1 cellular context compared by ENCODE assay signal in the genomic region with DNA sequence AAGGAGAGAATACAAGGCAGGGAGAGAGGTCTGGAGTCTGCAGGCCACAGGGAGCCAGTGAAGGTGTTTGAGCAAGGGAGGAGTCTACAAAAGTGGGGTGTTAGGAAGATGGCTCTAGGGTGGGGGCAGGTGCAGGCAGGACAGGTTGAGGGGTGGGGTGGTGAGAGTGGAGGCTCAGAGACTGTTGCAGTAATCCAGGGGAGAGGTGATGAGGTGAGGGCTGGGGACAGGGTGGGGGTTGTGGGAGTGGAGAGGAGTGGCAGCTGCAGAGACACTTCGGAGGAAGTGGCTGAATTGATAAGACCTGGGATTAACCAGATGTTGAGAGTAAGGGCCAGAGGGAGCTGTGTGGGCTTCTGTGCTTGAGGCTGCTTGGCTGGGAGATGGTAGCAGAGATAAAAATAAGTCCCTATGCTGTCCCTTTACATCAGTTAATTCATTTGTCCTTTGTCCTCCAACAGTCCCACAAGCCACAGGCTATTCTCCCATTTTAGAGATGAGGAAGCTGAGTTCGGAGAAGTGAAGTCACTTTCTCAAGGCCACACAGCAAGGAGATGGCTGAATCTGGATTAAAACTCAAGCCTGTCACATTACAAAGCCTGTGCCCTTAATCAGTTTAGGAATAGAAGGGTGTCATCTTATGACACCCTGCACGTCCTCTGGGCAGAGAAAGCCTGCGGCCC.
TF ChIP-seq lines count a peak whose summit lies in the region.

No MANE protein-coding gene starts in this region.

TF ChIP-seq in H1, 55 proteins besides CTCF, POLR2A, EP300 and RAD21:
- TF ChIP-seq ASH2L (IDR thresholded peaks at IDR 0.05; ENCODE audit: low read length) (no peak), SIX5 (IDR thresholded peaks at IDR 0.05; ENCODE audit: low read depth, low read length) (no peak), HDAC6 (IDR thresholded peaks at IDR 0.05; ENCODE audit: low read depth, low read length) (no peak), CREB1 (IDR thresholded peaks at IDR 0.05) (no peak), MAX (IDR thresholded peaks at IDR 0.05) (no peak), KDM1A (IDR thresholded peaks at IDR 0.05; ENCODE audit: borderline replicate concordance, low read length) (no peak), SIRT6 (IDR thresholded peaks at IDR 0.05; ENCODE audit: low read length) (no peak), SRF (IDR thresholded peaks at IDR 0.05; ENCODE audit: low read depth, low read length) (no peak), FOSL1 (IDR thresholded peaks at IDR 0.05; ENCODE audit: insufficient read depth, low read depth, low read length) (no peak), BRCA1 (IDR thresholded peaks at IDR 0.05; ENCODE audit: low read depth, low read length) (no peak), CTBP2 (IDR thresholded peaks at IDR 0.05; ENCODE audit: borderline replicate concordance, insufficient read depth, insufficient read length, low read length) (no peak), CBX8 (IDR thresholded peaks at IDR 0.05; ENCODE audit: borderline replicate concordance, low read depth, low read length) (no peak), CHD1 (IDR thresholded peaks at IDR 0.05; ENCODE audit: low read depth, low read length) (no peak), JUN (IDR thresholded peaks at IDR 0.05; ENCODE audit: low read depth, low read length) (no peak), CHD2 (IDR thresholded peaks at IDR 0.05; ENCODE audit: low read length) (no peak), RFX5 (IDR thresholded peaks at IDR 0.05; ENCODE audit: borderline replicate concordance, low read depth, low read length) (no peak)
- TF ChIP-seq, protein P1, sequence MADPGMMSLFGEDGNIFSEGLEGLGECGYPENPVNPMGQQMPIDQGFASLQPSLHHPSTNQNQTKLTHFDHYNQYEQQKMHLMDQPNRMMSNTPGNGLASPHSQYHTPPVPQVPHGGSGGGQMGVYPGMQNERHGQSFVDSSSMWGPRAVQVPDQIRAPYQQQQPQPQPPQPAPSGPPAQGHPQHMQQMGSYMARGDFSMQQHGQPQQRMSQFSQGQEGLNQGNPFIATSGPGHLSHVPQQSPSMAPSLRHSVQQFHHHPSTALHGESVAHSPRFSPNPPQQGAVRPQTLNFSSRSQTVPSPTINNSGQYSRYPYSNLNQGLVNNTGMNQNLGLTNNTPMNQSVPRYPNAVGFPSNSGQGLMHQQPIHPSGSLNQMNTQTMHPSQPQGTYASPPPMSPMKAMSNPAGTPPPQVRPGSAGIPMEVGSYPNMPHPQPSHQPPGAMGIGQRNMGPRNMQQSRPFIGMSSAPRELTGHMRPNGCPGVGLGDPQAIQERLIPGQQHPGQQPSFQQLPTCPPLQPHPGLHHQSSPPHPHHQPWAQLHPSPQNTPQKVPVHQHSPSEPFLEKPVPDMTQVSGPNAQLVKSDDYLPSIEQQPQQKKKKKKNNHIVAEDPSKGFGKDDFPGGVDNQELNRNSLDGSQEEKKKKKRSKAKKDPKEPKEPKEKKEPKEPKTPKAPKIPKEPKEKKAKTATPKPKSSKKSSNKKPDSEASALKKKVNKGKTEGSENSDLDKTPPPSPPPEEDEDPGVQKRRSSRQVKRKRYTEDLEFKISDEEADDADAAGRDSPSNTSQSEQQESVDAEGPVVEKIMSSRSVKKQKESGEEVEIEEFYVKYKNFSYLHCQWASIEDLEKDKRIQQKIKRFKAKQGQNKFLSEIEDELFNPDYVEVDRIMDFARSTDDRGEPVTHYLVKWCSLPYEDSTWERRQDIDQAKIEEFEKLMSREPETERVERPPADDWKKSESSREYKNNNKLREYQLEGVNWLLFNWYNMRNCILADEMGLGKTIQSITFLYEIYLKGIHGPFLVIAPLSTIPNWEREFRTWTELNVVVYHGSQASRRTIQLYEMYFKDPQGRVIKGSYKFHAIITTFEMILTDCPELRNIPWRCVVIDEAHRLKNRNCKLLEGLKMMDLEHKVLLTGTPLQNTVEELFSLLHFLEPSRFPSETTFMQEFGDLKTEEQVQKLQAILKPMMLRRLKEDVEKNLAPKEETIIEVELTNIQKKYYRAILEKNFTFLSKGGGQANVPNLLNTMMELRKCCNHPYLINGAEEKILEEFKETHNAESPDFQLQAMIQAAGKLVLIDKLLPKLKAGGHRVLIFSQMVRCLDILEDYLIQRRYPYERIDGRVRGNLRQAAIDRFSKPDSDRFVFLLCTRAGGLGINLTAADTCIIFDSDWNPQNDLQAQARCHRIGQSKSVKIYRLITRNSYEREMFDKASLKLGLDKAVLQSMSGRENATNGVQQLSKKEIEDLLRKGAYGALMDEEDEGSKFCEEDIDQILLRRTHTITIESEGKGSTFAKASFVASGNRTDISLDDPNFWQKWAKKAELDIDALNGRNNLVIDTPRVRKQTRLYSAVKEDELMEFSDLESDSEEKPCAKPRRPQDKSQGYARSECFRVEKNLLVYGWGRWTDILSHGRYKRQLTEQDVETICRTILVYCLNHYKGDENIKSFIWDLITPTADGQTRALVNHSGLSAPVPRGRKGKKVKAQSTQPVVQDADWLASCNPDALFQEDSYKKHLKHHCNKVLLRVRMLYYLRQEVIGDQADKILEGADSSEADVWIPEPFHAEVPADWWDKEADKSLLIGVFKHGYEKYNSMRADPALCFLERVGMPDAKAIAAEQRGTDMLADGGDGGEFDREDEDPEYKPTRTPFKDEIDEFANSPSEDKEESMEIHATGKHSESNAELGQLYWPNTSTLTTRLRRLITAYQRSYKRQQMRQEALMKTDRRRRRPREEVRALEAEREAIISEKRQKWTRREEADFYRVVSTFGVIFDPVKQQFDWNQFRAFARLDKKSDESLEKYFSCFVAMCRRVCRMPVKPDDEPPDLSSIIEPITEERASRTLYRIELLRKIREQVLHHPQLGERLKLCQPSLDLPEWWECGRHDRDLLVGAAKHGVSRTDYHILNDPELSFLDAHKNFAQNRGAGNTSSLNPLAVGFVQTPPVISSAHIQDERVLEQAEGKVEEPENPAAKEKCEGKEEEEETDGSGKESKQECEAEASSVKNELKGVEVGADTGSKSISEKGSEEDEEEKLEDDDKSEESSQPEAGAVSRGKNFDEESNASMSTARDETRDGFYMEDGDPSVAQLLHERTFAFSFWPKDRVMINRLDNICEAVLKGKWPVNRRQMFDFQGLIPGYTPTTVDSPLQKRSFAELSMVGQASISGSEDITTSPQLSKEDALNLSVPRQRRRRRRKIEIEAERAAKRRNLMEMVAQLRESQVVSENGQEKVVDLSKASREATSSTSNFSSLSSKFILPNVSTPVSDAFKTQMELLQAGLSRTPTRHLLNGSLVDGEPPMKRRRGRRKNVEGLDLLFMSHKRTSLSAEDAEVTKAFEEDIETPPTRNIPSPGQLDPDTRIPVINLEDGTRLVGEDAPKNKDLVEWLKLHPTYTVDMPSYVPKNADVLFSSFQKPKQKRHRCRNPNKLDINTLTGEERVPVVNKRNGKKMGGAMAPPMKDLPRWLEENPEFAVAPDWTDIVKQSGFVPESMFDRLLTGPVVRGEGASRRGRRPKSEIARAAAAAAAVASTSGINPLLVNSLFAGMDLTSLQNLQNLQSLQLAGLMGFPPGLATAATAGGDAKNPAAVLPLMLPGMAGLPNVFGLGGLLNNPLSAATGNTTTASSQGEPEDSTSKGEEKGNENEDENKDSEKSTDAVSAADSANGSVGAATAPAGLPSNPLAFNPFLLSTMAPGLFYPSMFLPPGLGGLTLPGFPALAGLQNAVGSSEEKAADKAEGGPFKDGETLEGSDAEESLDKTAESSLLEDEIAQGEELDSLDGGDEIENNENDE (IDR thresholded peaks at IDR 0.05; ENCODE audit: insufficient replicate concordance, low read length): no peak
